1 cellular context compared by ENCODE assay signal in genomic region chr17:61494325-61495160, GRCh38.
TF ChIP-seq lines count a peak whose summit lies in the region.

No MANE protein-coding gene starts in this region.

TF ChIP-seq in GM23338, 12 proteins besides CTCF, POLR2A, EP300 and RAD21 (continued from another document):
- no peak for TF ChIP-seq ZNF462 (CRISPR knock-in tag; IDR thresholded peaks at IDR 0.05)
- no peak for TF ChIP-seq CREB1 (CRISPR knock-in tag; IDR thresholded peaks at IDR 0.05; ENCODE audit: low read depth)
- TF ChIP-seq NANOG (IDR thresholded peaks at IDR 0.05; ENCODE audit: borderline replicate concordance) = no peak
- TF ChIP-seq REST (IDR thresholded peaks at IDR 0.05; ENCODE audit: unreplicated experiment) = no peak
- TF ChIP-seq EZH2phosphoT487 (IDR thresholded peaks at IDR 0.05; ENCODE audit: unreplicated experiment) = no peak
- TF ChIP-seq ETS1 (IDR thresholded peaks at IDR 0.05) = no peak
- TF ChIP-seq JUNB (IDR thresholded peaks at IDR 0.05; ENCODE audit: unreplicated experiment) = no peak
- no peak for TF ChIP-seq ZNF331 (CRISPR knock-in tag; IDR thresholded peaks at IDR 0.05; ENCODE audit: low read depth)
- no peak for TF ChIP-seq EZH2 (IDR thresholded peaks at IDR 0.05; ENCODE audit: low read depth, unreplicated experiment)
- no peak for TF ChIP-seq STAT1 (IDR thresholded peaks at IDR 0.05; ENCODE audit: unreplicated experiment)
